13 cellular contexts compared by ENCODE assay signal in genomic region chr11:32949739-32950138, GRCh38. TPM values are rescaled to one million over a fixed set of nuclear protein-coding genes. Genes with fewer than 3 reads are reported as not detected.
DNase-seq lines count a peak whose midpoint lies in the region; ATAC-seq and TF ChIP-seq lines count a peak whose summit lies in the region.
"Had no signal": no experiment of that assay in that cellular context is flagged by ENCODE, and none has a peak within 500 bp of the region (broad histone marks: within the 10 kb centered on the region; RNA-seq: fewer than 3 reads in every experiment).

No MANE protein-coding gene starts in this region.

- H3K9me2 ChIP-seq in GM23338 (ENCODE audit: insufficient read depth), result no peaks in the 10 kb centered on the region

- peaks cover 86% of the 10 kb centered on the region for H3K79me2 ChIP-seq in GM23338 (replicated peaks; ENCODE audit: insufficient read depth)

- no peak overlapping the region for H3K4me2 ChIP-seq in GM23338

- H3K4me3 Mint-ChIP-seq in GM23338 (no peak overlapping the region), mesothelial cell of epicardium (no peak overlapping the region)
- H3K4me3 Mint-ChIP-seq in central memory CD8-positive, alpha-beta T cell, result no peak overlapping the region
- H3K4me3 Mint-ChIP-seq: CD8-positive, alpha-beta memory T cell had no signal

- peaks cover 13% of the 10 kb centered on the region; the same call in 1 of the 2 replicates for H4K20me1 ChIP-seq in GM23338 (replicated peaks; ENCODE audit: insufficient read depth)

- H3K27ac ChIP-seq in GM23338 (ENCODE audit: low read depth), result no peak overlapping the region
- H3K27ac ChIP-seq in Peyer's patch, result no peak overlapping the region

- intact Hi-C loops in left ventricle myocardium superior (cut with micrococcal nuclease), result no loop called here

- peaks cover 11% of the 10 kb centered on the region; the same call in 1 of the 2 replicates for H3K4me1 ChIP-seq in GM23338 (ENCODE audit: insufficient read depth)
- H3K4me1 ChIP-seq in Peyer's patch, result no peaks in the 10 kb centered on the region
- H3K4me1 ChIP-seq: Caco-2, HAP-1 had no signal

- H3K9me3 ChIP-seq in Peyer's patch, result no peaks in the 10 kb centered on the region
- H3K9me3 ChIP-seq: Caco-2, HAP-1 had no signal

- DNase-seq in GM23338 (ENCODE audit: low spot score) (no peak), mesothelial cell of epicardium (ENCODE audit: low spot score in 2 of 2, unreplicated experiment in 2 of 2) (no peak), Peyer's patch (no peak), left ventricle myocardium superior (no peak)
- no peak for DNase-seq in central memory CD8-positive, alpha-beta T cell (ENCODE audit: low spot score in 2 of 2)
- DNase-seq: Caco-2; CD8-positive, alpha-beta memory T cell; DMS53; GOT3 had no signal

- H3K4me3 ChIP-seq in GM23338 (no peak overlapping the region), Peyer's patch (no peak overlapping the region)
- H3K4me3 ChIP-seq: HAP-1 had no signal

- peak overlapping the region; percentile 71; the same call in 1 of the 2 replicates for H3K27ac Mint-ChIP-seq in GM23338
- peak overlapping the region; percentile 46 for H3K27ac Mint-ChIP-seq in central memory CD8-positive, alpha-beta T cell (ENCODE audit: low read depth)
- peak overlapping the region; percentile 84 for H3K27ac Mint-ChIP-seq in mesothelial cell of epicardium
- H3K27ac Mint-ChIP-seq: CD8-positive, alpha-beta memory T cell had no signal

- H3K27me3 ChIP-seq in GM23338 (ENCODE audit: insufficient read depth), result no peaks in the 10 kb centered on the region
- H3K27me3 ChIP-seq in Peyer's patch, result no peaks in the 10 kb centered on the region

- peaks cover 26% of the 10 kb centered on the region for H3K36me3 Mint-ChIP-seq in GM23338 (ENCODE audit: low read depth)
- H3K36me3 Mint-ChIP-seq in central memory CD8-positive, alpha-beta T cell (ENCODE audit: insufficient read depth), result no peaks in the 10 kb centered on the region
- peaks cover 20% of the 10 kb centered on the region for H3K36me3 Mint-ChIP-seq in mesothelial cell of epicardium

- TF ChIP-seq CTCF in GM23338 (conservative IDR thresholded peaks at IDR 0.05; ENCODE audit: low read depth in 2 of 2), result no peak
- no peak for TF ChIP-seq CTCF in mesothelial cell of epicardium (IDR thresholded peaks at IDR 0.05; ENCODE audit: unreplicated experiment)
- no peak for TF ChIP-seq CTCF in Peyer's patch (IDR thresholded peaks at IDR 0.05)

- no peaks in the 10 kb centered on the region for H3F3A ChIP-seq in GM23338 (replicated peaks; ENCODE audit: low read depth)

- H3K27me3 Mint-ChIP-seq in GM23338 (ENCODE audit: insufficient read depth, low read depth, poor library complexity) (peaks cover 9% of the 10 kb centered on the region), mesothelial cell of epicardium (ENCODE audit: low read depth) (no peaks in the 10 kb centered on the region)
- no peaks in the 10 kb centered on the region for H3K27me3 Mint-ChIP-seq in central memory CD8-positive, alpha-beta T cell
- H3K27me3 Mint-ChIP-seq: CD8-positive, alpha-beta memory T cell had no signal

- H3K36me3 ChIP-seq in GM23338 (ENCODE audit: insufficient read depth) (peaks cover 12% of the 10 kb centered on the region; the same call in 1 of the 2 replicates), Peyer's patch (no peaks in the 10 kb centered on the region)

- H3K4me1 Mint-ChIP-seq in GM23338 (peaks cover 23% of the 10 kb centered on the region), mesothelial cell of epicardium (peaks cover 4% of the 10 kb centered on the region)
- no peaks in the 10 kb centered on the region for H3K4me1 Mint-ChIP-seq in central memory CD8-positive, alpha-beta T cell
- H3K4me1 Mint-ChIP-seq: CD8-positive, alpha-beta memory T cell had no signal

- H3K9me3 Mint-ChIP-seq in GM23338, result no peaks in the 10 kb centered on the region; the same call in 2 of the 3 replicates
- no peaks in the 10 kb centered on the region for H3K9me3 Mint-ChIP-seq in central memory CD8-positive, alpha-beta T cell
- H3K9me3 Mint-ChIP-seq in mesothelial cell of epicardium, result peaks cover 5% of the 10 kb centered on the region

- no peak overlapping the region for H2AFZ ChIP-seq in GM23338

- TF ChIP-seq POLR2A in Peyer's patch (IDR thresholded peaks at IDR 0.05), result no peak

- ATAC-seq in GM23338, result no peak
- ATAC-seq in central memory CD8-positive, alpha-beta T cell (replicated peaks; ENCODE audit: extremely low read depth, poor library complexity, severe bottlenecking), result no peak
- ATAC-seq in GM21737 (IDR thresholded peaks at IDR 0.05; ENCODE audit: unreplicated experiment), result no peak
- ATAC-seq in GM19455 (IDR thresholded peaks at IDR 0.05; ENCODE audit: unreplicated experiment), result no peak
- no peak for ATAC-seq in left ventricle myocardium superior
- ATAC-seq: HepG2 had no signal

TF ChIP-seq in GM23338, 12 proteins besides CTCF, POLR2A, EP300 and RAD21:
- TF ChIP-seq EZH2 (IDR thresholded peaks at IDR 0.05; ENCODE audit: low read depth, unreplicated experiment) (no peak), JUNB (IDR thresholded peaks at IDR 0.05; ENCODE audit: unreplicated experiment) (no peak), ETS1 (IDR thresholded peaks at IDR 0.05) (no peak), REST (IDR thresholded peaks at IDR 0.05; ENCODE audit: unreplicated experiment) (no peak), NANOG (IDR thresholded peaks at IDR 0.05; ENCODE audit: borderline replicate concordance) (no peak), POLR2AphosphoS5 (IDR thresholded peaks at IDR 0.05; ENCODE audit: low read depth) (no peak), STAT1 (IDR thresholded peaks at IDR 0.05; ENCODE audit: unreplicated experiment) (no peak), ZNF331 (CRISPR knock-in tag; IDR thresholded peaks at IDR 0.05; ENCODE audit: low read depth) (no peak)

RNA-seq across cellular contexts. Expression of gene QSER1, which starts 57.1 kb away (rescaled TPM):
- total RNA-seq in GM23338 (2014; rRNA removed; shearing (Covaris generic)), result 132 and 136 TPM in 2 replicates
- 29.4 and 29.5 TPM in 2 replicates for polyA plus RNA-seq in GM23338 (2016; fragmentation: Nextera tagmentation; extraction: Ambion mirVana)
- total RNA-seq in mesothelial cell of epicardium, result 62.6 to 64.9 TPM (median 63.0 TPM) in 3 replicates
- total RNA-seq in Peyer's patch, result 100 to 1,000 TPM in 1 of 4 donors, 10 to 100 TPM in 3; 17.7 to 111 (median 21.9) TPM
- total RNA-seq in left ventricle myocardium superior, result 16.5 TPM
